9 cellular contexts compared by ENCODE assay signal in genomic region chr21:26842300-26842699, GRCh38. TPM values are rescaled to one million over a fixed set of nuclear protein-coding genes. Genes with fewer than 3 reads are reported as not detected.
DNase-seq lines count a peak whose midpoint lies in the region; ATAC-seq and TF ChIP-seq lines count a peak whose summit lies in the region.
"Had no signal": no experiment of that assay in that cellular context is flagged by ENCODE, and none has a peak within 500 bp of the region (broad histone marks: within the 10 kb centered on the region; RNA-seq: fewer than 3 reads in every experiment).

No MANE protein-coding gene starts in this region.

- H3K36me3 ChIP-seq in BLaER1: peaks cover 30% of the 10 kb centered on the region
- peaks cover 29% of the 10 kb centered on the region for H3K36me3 ChIP-seq in PC-3 (ENCODE audit: low read depth, low read length)
- H3K36me3 ChIP-seq in esophagus squamous epithelium: peaks cover 16 to 50% (median 27%) of the 10 kb centered on the region in 3 donors
- H3K36me3 ChIP-seq in ovary: no peaks in the 10 kb centered on the region

- H3K9me3 ChIP-seq in BLaER1 (peaks cover 52% of the 10 kb centered on the region), PC-3 (ENCODE audit: low read length) (no peaks in the 10 kb centered on the region), esophagus squamous epithelium (no peaks in the 10 kb centered on the region), ovary (no peaks in the 10 kb centered on the region)

- TF ChIP-seq POLR2A in esophagus squamous epithelium (IDR thresholded peaks at IDR 0.05) (no peak), ovary (IDR thresholded peaks at IDR 0.05) (no peak)

- 50 to 70% methylated on average over 8 to 10 of the region's 11 CpGs for WGBS in esophagus squamous epithelium, 2 donors
- 36 to 50% (median 38%) methylated on average over 11 of the region's 11 CpGs for WGBS in ovary, 3 donors

- TF ChIP-seq CTCF in PC-3 (conservative IDR thresholded peaks at IDR 0.05; ENCODE audit: low read depth, low read length) (no peak), esophagus squamous epithelium (IDR thresholded peaks at IDR 0.05) (no peak), ovary (IDR thresholded peaks at IDR 0.05) (no peak)

- CTCF ChIA-PET in PC-3 (lab: Charles Lee): no interaction called here

- H3K4me2 ChIP-seq in BLaER1 (peak overlapping the region; percentile 83; the same call in 1 of the 2 replicates), PC-3 (ENCODE audit: low read length) (peak overlapping the region; percentile 98)

- H3F3A ChIP-seq in PC-3 (ENCODE audit: low read length, unreplicated experiment): no peaks in the 10 kb centered on the region

- no peaks in the 10 kb centered on the region for H4K20me1 ChIP-seq in BLaER1
- no peaks in the 10 kb centered on the region for H4K20me1 ChIP-seq in PC-3 (ENCODE audit: low read length)

- no TSS peak for BruUV-seq in PC-3 (replicated peaks; lab: Mats Ljungman, UMichigan)

- no peak for TF ChIP-seq EP300 in ovary (IDR thresholded peaks at IDR 0.05)

- H3K27ac ChIP-seq in BLaER1 (no peak overlapping the region), PC-3 (ENCODE audit: low read length) (peak overlapping the region; percentile 66), esophagus squamous epithelium (peak overlapping the region in 3 of 4 donors; percentile 93 to 96 (median 95)), ovary (peak overlapping the region; percentile 27 to 96)

- peak overlapping the region; percentile 35; the same call in 1 of the 2 replicates for H2AFZ ChIP-seq in PC-3 (ENCODE audit: low read length)

- intact Hi-C loops in PC-3 (cut with micrococcal nuclease) (loop anchor here (5.0 kb wide), 2 partner anchors 45 to 1695 kb away; no protein-coding TSS in a partner anchor), esophagus squamous epithelium (cut with DNase I) (no loop called here), ovary (cut with DNase I) (loop anchor here (2.0 to 10.0 kb wide), 4 partner anchors 47 to 1903 kb away; no protein-coding TSS in a partner anchor)

- H3K79me2 ChIP-seq in PC-3 (ENCODE audit: low read length): peaks cover 20% of the 10 kb centered on the region

- no peaks in the 10 kb centered on the region for H3K9me2 ChIP-seq in PC-3 (replicated peaks; ENCODE audit: low read length)

- no peaks in the 10 kb centered on the region for H3K27me3 ChIP-seq in BLaER1
- no peaks in the 10 kb centered on the region for H3K27me3 ChIP-seq in PC-3 (ENCODE audit: low read length)
- H3K27me3 ChIP-seq in esophagus squamous epithelium: peaks cover 0 to 44% (median 0%) of the 10 kb centered on the region in 4 donors
- no peaks in the 10 kb centered on the region for H3K27me3 ChIP-seq in ovary

- H3K4me1 ChIP-seq in BLaER1: peaks cover 34% of the 10 kb centered on the region
- peaks cover 17% of the 10 kb centered on the region for H3K4me1 ChIP-seq in PC-3 (ENCODE audit: insufficient read depth, low read length)
- peaks cover 14 to 97% (median 22%) of the 10 kb centered on the region in 3 donors for H3K4me1 ChIP-seq in esophagus squamous epithelium
- H3K4me1 ChIP-seq in ovary (ENCODE audit: insufficient read depth): peaks cover 9% of the 10 kb centered on the region

- ATAC-seq in PC-3: no peak
- ATAC-seq in GM21786 (IDR thresholded peaks at IDR 0.05; ENCODE audit: unreplicated experiment): no peak

- DNase-seq in PC-3 (peak; percentile 22), esophagus squamous epithelium (lab: John Stamatoyannopoulos, UW) (no peak), ovary (peak in 3 of 5 donors; percentile 47 to 56 (median 48)), NCI-H82 treated with DMSO at 0.1 percent for 48 hours (lab: John Stamatoyannopoulos, UW; ENCODE audit: unreplicated experiment) (no peak), globus pallidus (ENCODE audit: low spot score) (no peak)
- DNase-seq in activated effector memory CD4-positive, alpha-beta T cell treated with anti-CD3 and anti-CD28 coated beads, Interleukin-2, amount 50 U/mL, for 16 hours: no peak
- DNase-seq: NCI-H1417 treated with DMSO at 0.1 percent for 48 hours had no signal

- no peak overlapping the region for H3K9ac ChIP-seq in BLaER1
- peak overlapping the region; percentile 65 for H3K9ac ChIP-seq in PC-3 (ENCODE audit: low read length)

- POLR2A ChIA-PET in PC-3 (lab: Charles Lee; ENCODE audit: unreplicated experiment): no interaction called here

- no peak overlapping the region; the same call in 1 of the 2 replicates for H3K4me3 ChIP-seq in BLaER1
- H3K4me3 ChIP-seq in PC-3 (ENCODE audit: low read length): peak overlapping the region; percentile 78
- peak overlapping the region; percentile 62 to 85 (median 78) for H3K4me3 ChIP-seq in esophagus squamous epithelium
- H3K4me3 ChIP-seq in ovary: peak overlapping the region; percentile 87

RNA-seq across cellular contexts. Expression of gene ADAMTS1, which starts 2.9 kb away (rescaled TPM):
- total RNA-seq in PC-3 (2014; rRNA removed) (12.9 and 25.1 TPM in 2 replicates), esophagus squamous epithelium (10 to 100 TPM in 3 of 4 donors, 1 to 10 TPM in 1; 2.8 to 33.0 (median 19.3) TPM), ovary (100 to 1,000 TPM; 212 to 532 (median 297) TPM)
- 100 to 1,000 TPM in 1 of 2 donors, 10 to 100 TPM in 1; 93.7 to 155 TPM for polyA plus RNA-seq in ovary

Comparison
In these comparisons a context has a peak if more than half of its experiments do, and no peak if none do; other contexts are left out.
1. DNase-seq: peak in PC-3 (single experiment) and ovary (3 of 5); none in esophagus squamous epithelium (single experiment), NCI-H82 treated with DMSO at 0.1 percent for 48 hours (single experiment), activated effector memory CD4-positive, alpha-beta T cell treated with anti-CD3 and anti-CD28 coated beads, Interleukin-2, amount 50 U/mL, for 16 hours (single experiment) and globus pallidus (single experiment).